Comparison of ENCODE assay signal across 1 cellular context in genomic region chr5:138824924-138825863, GRCh38.
TF ChIP-seq lines count a peak whose summit lies in the region.

No MANE protein-coding gene starts in this region.

TF ChIP-seq in GM12878, 131 proteins besides CTCF, POLR2A, EP300 and RAD21 (continued from another document):
- TF ChIP-seq ZBTB33 (IDR thresholded peaks at IDR 0.05) (no peak), STAT1 (conservative IDR thresholded peaks at IDR 0.05) (no peak), SIN3A (IDR thresholded peaks at IDR 0.05; ENCODE audit: low read depth, low read length) (no peak), RCOR1 (conservative IDR thresholded peaks at IDR 0.05; ENCODE audit: low read depth, low read length) (no peak), SMC3 (IDR thresholded peaks at IDR 0.05; ENCODE audit: borderline replicate concordance, low read length) (peak; percentile 65; the same call in 1 of the 2 replicates), CHD1 (IDR thresholded peaks at IDR 0.05; ENCODE audit: low read depth, low read length) (no peak), CBX3 (IDR thresholded peaks at IDR 0.05; ENCODE audit: borderline replicate concordance, low read depth) (no peak), STAT3 (IDR thresholded peaks at IDR 0.05; ENCODE audit: low read depth, low read length) (no peak), ZNF384 (IDR thresholded peaks at IDR 0.05; ENCODE audit: borderline replicate concordance, low read depth, low read length) (peak; percentile 97), NR2F1 (conservative IDR thresholded peaks at IDR 0.05) (peak; percentile 38; the same call in 1 of the 2 replicates), MXI1 (IDR thresholded peaks at IDR 0.05; ENCODE audit: low read depth, low read length) (no peak)
